In genomic region chr3:128278130-128278529, GRCh38 we compare ENCODE assay signal across 25 cellular contexts.
DNase-seq lines count a peak whose midpoint lies in the region; ATAC-seq and TF ChIP-seq lines count a peak whose summit lies in the region.
"Had no signal": no experiment of that assay in that cellular context is flagged by ENCODE, and none has a peak within 500 bp of the region (broad histone marks: within the 10 kb centered on the region; RNA-seq: fewer than 3 reads in every experiment).

No MANE protein-coding gene starts in this region.

- peak overlapping the region; percentile 8 for H2AFZ ChIP-seq in mesenchymal stem cell (ENCODE audit: low read depth, low read length)
- H2AFZ ChIP-seq: PC-9 had no signal

- peak overlapping the region in 1 of 2 experiments; percentile 21 for H3K4ac ChIP-seq in mesenchymal stem cell (ENCODE audit: low read depth in 1 of 2, low read length in 2 of 2)

- H3K79me1 ChIP-seq in mesenchymal stem cell (replicated peaks; ENCODE audit: low read length, poor library complexity, severe bottlenecking), result no peaks in the 10 kb centered on the region

- no peak overlapping the region for H3K27ac ChIP-seq in mesenchymal stem cell (ENCODE audit: low read length, poor library complexity, severe bottlenecking)
- H3K27ac ChIP-seq: BLaER1, PC-9, suprapubic skin had no signal

- H4K91ac ChIP-seq in mesenchymal stem cell (ENCODE audit: low read length), result no peak overlapping the region

- H4K8ac ChIP-seq in mesenchymal stem cell (ENCODE audit: low read length), result no peak overlapping the region

- H3K4me1 ChIP-seq in adipocyte (ENCODE audit: control insufficient read depth, insufficient read depth, low read length), result peaks cover 48% of the 10 kb centered on the region
- H3K4me1 ChIP-seq in mesenchymal stem cell (ENCODE audit: control insufficient read depth, insufficient read depth, low read depth, low read length), result peaks cover 50% of the 10 kb centered on the region
- H3K4me1 ChIP-seq: BLaER1 had no signal

- H3K27ac Mint-ChIP-seq in activated CD4-positive, alpha-beta T cell treated with anti-CD3 and anti-CD28 coated beads, Interleukin-2, amount 10 ng/mL, durations not matched to agents 7 days and 5 days, result peak overlapping the region; percentile 20
- no peak overlapping the region for H3K27ac Mint-ChIP-seq in activated CD4-positive, alpha-beta T cell treated with anti-CD3 and anti-CD28 coated beads for 36 hours
- H3K27ac Mint-ChIP-seq: activated CD8-positive, alpha-beta T cell treated with anti-CD3 and anti-CD28 coated beads, Interleukin-2, amount 10 ng/mL, durations not matched to agents 7 days and 5 days; activated naive CD4-positive, alpha-beta T cell treated with anti-CD3 and anti-CD28 coated beads for 36 hours; dendritic cell treated with granulocyte-macrophage colony-stimulating factor and Interleukin-4, amounts not matched to agents 40 ng/mL and 50 ng/mL, for 4 days; stimulated activated effector memory CD8-positive, alpha-beta T cell treated with anti-CD3 and anti-CD28 coated beads, Interleukin-12 subunit alpha, Interleukin-12 subunit beta, amount 100 ng/mL, for 72 hours had no signal

- DNase-seq in activated CD4-positive, alpha-beta T cell treated with anti-CD3 and anti-CD28 coated beads, Interleukin-2, amount 10 ng/mL, durations not matched to agents 7 days and 5 days, result no peak
- no peak for DNase-seq in activated CD4-positive, alpha-beta T cell treated with anti-CD3 and anti-CD28 coated beads for 36 hours
- no peak for DNase-seq in adipocyte (ENCODE audit: low read depth)
- DNase-seq in mesenchymal stem cell, result no peak
- peak; percentile 33 for DNase-seq in ureter (ENCODE audit: low spot score)
- DNase-seq in omental fat pad (ENCODE audit: low spot score), result no peak
- no peak for DNase-seq in NCI-H1105 treated with DMSO at 0.1 percent for 48 hours (lab: John Stamatoyannopoulos, UW)
- no peak for DNase-seq in LoVo (ENCODE audit: low spot score)
- DNase-seq: ACHN; activated CD8-positive, alpha-beta T cell treated with anti-CD3 and anti-CD28 coated beads, Interleukin-2, amount 10 ng/mL, durations not matched to agents 7 days and 5 days; activated naive CD4-positive, alpha-beta T cell treated with anti-CD3 and anti-CD28 coated beads for 36 hours; activated T-cell treated with anti-CD3 and anti-CD28 coated beads, Interleukin-2, amount 50 U/mL, for 4 hours; Caco-2; NCI-H1417 treated with DMSO at 0.1 percent for 48 hours; NCI-H2081 treated with DMSO at 0.1 percent for 48 hours; PC-9; stimulated activated CD4-positive, alpha-beta T cell treated with anti-CD3 and anti-CD28 coated beads, Interleukin-2, amount 100 ng/mL, for 24 hours; T-helper 1 cell had no signal

- H3K14ac ChIP-seq in mesenchymal stem cell (ENCODE audit: low read length in 2 of 2), result no peak overlapping the region

- TF ChIP-seq CTCF in omental fat pad (IDR thresholded peaks at IDR 0.05), result no peak

- H3K18ac ChIP-seq in mesenchymal stem cell (ENCODE audit: low read depth in 1 of 2, low read length in 2 of 2), result peak overlapping the region; percentile 11 to 33

- no peaks in the 10 kb centered on the region for H3K36me3 Mint-ChIP-seq in activated CD4-positive, alpha-beta T cell treated with anti-CD3 and anti-CD28 coated beads, Interleukin-2, amount 10 ng/mL, durations not matched to agents 7 days and 5 days (ENCODE audit: low read depth)
- H3K36me3 Mint-ChIP-seq in activated CD4-positive, alpha-beta T cell treated with anti-CD3 and anti-CD28 coated beads for 36 hours (ENCODE audit: low read depth), result no peaks in the 10 kb centered on the region
- H3K36me3 Mint-ChIP-seq: stimulated activated effector memory CD8-positive, alpha-beta T cell treated with anti-CD3 and anti-CD28 coated beads, Interleukin-12 subunit alpha, Interleukin-12 subunit beta, amount 100 ng/mL, for 72 hours had no signal

- intact Hi-C loops in activated CD4-positive, alpha-beta T cell treated with anti-CD3 and anti-CD28 coated beads for 36 hours (cut with DNase I, micrococcal nuclease), result no loop called here

- no peak overlapping the region for H2BK12ac ChIP-seq in mesenchymal stem cell (ENCODE audit: low read length in 2 of 2)

- no peaks in the 10 kb centered on the region for H3K4me1 Mint-ChIP-seq in activated CD4-positive, alpha-beta T cell treated with anti-CD3 and anti-CD28 coated beads, Interleukin-2, amount 10 ng/mL, durations not matched to agents 7 days and 5 days
- peaks cover 4% of the 10 kb centered on the region for H3K4me1 Mint-ChIP-seq in activated CD4-positive, alpha-beta T cell treated with anti-CD3 and anti-CD28 coated beads for 36 hours
- H3K4me1 Mint-ChIP-seq: stimulated activated effector memory CD8-positive, alpha-beta T cell treated with anti-CD3 and anti-CD28 coated beads, Interleukin-12 subunit alpha, Interleukin-12 subunit beta, amount 100 ng/mL, for 72 hours had no signal

- no peak overlapping the region for H2BK5ac ChIP-seq in mesenchymal stem cell (ENCODE audit: low read depth, low read length, poor library complexity, severe bottlenecking)

- peak overlapping the region; percentile 60 for H2BK15ac ChIP-seq in mesenchymal stem cell (ENCODE audit: low read depth, poor library complexity, severe bottlenecking)

- H2BK120ac ChIP-seq in mesenchymal stem cell (ENCODE audit: low read depth, low read length), result no peak overlapping the region

- H3K4me3 Mint-ChIP-seq in activated CD4-positive, alpha-beta T cell treated with anti-CD3 and anti-CD28 coated beads, Interleukin-2, amount 10 ng/mL, durations not matched to agents 7 days and 5 days, result no peak overlapping the region
- no peak overlapping the region for H3K4me3 Mint-ChIP-seq in activated CD4-positive, alpha-beta T cell treated with anti-CD3 and anti-CD28 coated beads for 36 hours
- H3K4me3 Mint-ChIP-seq: activated CD8-positive, alpha-beta T cell treated with anti-CD3 and anti-CD28 coated beads, Interleukin-2, amount 10 ng/mL, durations not matched to agents 7 days and 5 days; activated naive CD4-positive, alpha-beta T cell treated with anti-CD3 and anti-CD28 coated beads for 36 hours; activated T-cell treated with anti-CD3 and anti-CD28 coated beads, Interleukin-2, amount 50 U/mL, for 4 hours; dendritic cell treated with granulocyte-macrophage colony-stimulating factor and Interleukin-4, amounts not matched to agents 40 ng/mL and 50 ng/mL, for 4 days; stimulated activated effector memory CD8-positive, alpha-beta T cell treated with anti-CD3 and anti-CD28 coated beads, Interleukin-12 subunit alpha, Interleukin-12 subunit beta, amount 100 ng/mL, for 72 hours had no signal

- CTCF ChIA-PET in activated CD4-positive, alpha-beta T cell treated with anti-CD3 and anti-CD28 coated beads, Interleukin-2, amount 10 ng/mL, durations not matched to agents 7 days and 5 days (lab: Charles Lee), result no interaction called here
- CTCF ChIA-PET in activated CD4-positive, alpha-beta T cell treated with anti-CD3 and anti-CD28 coated beads for 36 hours (lab: Charles Lee), result interaction anchor here (0.6 to 0.7 kb wide), 2 partner anchors 215 to 1534 kb away, joined by 3 read pairs; no protein-coding TSS in a partner anchor

- H3K9ac ChIP-seq in adipocyte (ENCODE audit: low read length), result peak overlapping the region; percentile 66
- H3K9ac ChIP-seq in mesenchymal stem cell (ENCODE audit: low read length), result peak overlapping the region; percentile 57
- H3K9ac ChIP-seq: BLaER1 had no signal

- H3K27me3 Mint-ChIP-seq in activated CD4-positive, alpha-beta T cell treated with anti-CD3 and anti-CD28 coated beads, Interleukin-2, amount 10 ng/mL, durations not matched to agents 7 days and 5 days, result no peaks in the 10 kb centered on the region
- no peaks in the 10 kb centered on the region for H3K27me3 Mint-ChIP-seq in activated CD4-positive, alpha-beta T cell treated with anti-CD3 and anti-CD28 coated beads for 36 hours
- H3K27me3 Mint-ChIP-seq: dendritic cell treated with granulocyte-macrophage colony-stimulating factor and Interleukin-4, amounts not matched to agents 40 ng/mL and 50 ng/mL, for 4 days had no signal

- WGBS in mesenchymal stem cell, result 89% methylated on average over 3 of the region's 3 CpGs

- no peak overlapping the region for H3K4me3 ChIP-seq in adipocyte (ENCODE audit: low read length)
- H3K4me3 ChIP-seq in mesenchymal stem cell (ENCODE audit: insufficient read depth in 1 of 2, low read depth in 1 of 2, low read length in 2 of 2), result no peak overlapping the region
- H3K4me3 ChIP-seq: BLaER1, lung, PC-9, skin epidermis, suprapubic skin had no signal

- no peaks in the 10 kb centered on the region for H3K27me3 ChIP-seq in adipocyte (replicated peaks; ENCODE audit: control insufficient read depth, insufficient read depth, low read length)
- H3K27me3 ChIP-seq in mesenchymal stem cell (ENCODE audit: control insufficient read depth in 1 of 2, insufficient read depth in 1 of 2, low read length in 2 of 2), result no peaks in the 10 kb centered on the region
- H3K27me3 ChIP-seq: BLaER1, suprapubic skin had no signal

- POLR2A ChIA-PET in activated CD4-positive, alpha-beta T cell treated with anti-CD3 and anti-CD28 coated beads, Interleukin-2, amount 10 ng/mL, durations not matched to agents 7 days and 5 days (lab: Charles Lee), result no interaction called here
- POLR2A ChIA-PET in activated CD4-positive, alpha-beta T cell treated with anti-CD3 and anti-CD28 coated beads for 36 hours (lab: Charles Lee), result no interaction called here

- no peak overlapping the region for H2AK5ac ChIP-seq in mesenchymal stem cell (ENCODE audit: low read length, severe bottlenecking)

- H3K9me3 Mint-ChIP-seq in activated CD4-positive, alpha-beta T cell treated with anti-CD3 and anti-CD28 coated beads, Interleukin-2, amount 10 ng/mL, durations not matched to agents 7 days and 5 days, result no peaks in the 10 kb centered on the region
- H3K9me3 Mint-ChIP-seq in activated CD4-positive, alpha-beta T cell treated with anti-CD3 and anti-CD28 coated beads for 36 hours (ENCODE audit: low read depth), result no peaks in the 10 kb centered on the region
- H3K9me3 Mint-ChIP-seq: activated naive CD4-positive, alpha-beta T cell treated with anti-CD3 and anti-CD28 coated beads for 36 hours; activated T-cell treated with anti-CD3 and anti-CD28 coated beads, Interleukin-2, amount 50 U/mL, for 4 hours; dendritic cell treated with granulocyte-macrophage colony-stimulating factor and Interleukin-4, amounts not matched to agents 40 ng/mL and 50 ng/mL, for 4 days; stimulated activated effector memory CD8-positive, alpha-beta T cell treated with anti-CD3 and anti-CD28 coated beads, Interleukin-12 subunit alpha, Interleukin-12 subunit beta, amount 100 ng/mL, for 72 hours had no signal

- H3K9me3 ChIP-seq in adipocyte (ENCODE audit: control insufficient read depth, low read length), result no peaks in the 10 kb centered on the region
- H3K9me3 ChIP-seq in mesenchymal stem cell (ENCODE audit: control insufficient read depth, low read length), result no peaks in the 10 kb centered on the region
- H3K9me3 ChIP-seq: BLaER1, Caco-2, suprapubic skin had no signal

- ATAC-seq in activated CD4-positive, alpha-beta T cell treated with anti-CD3 and anti-CD28 coated beads for 36 hours, result no peak
- ATAC-seq in omental fat pad (ENCODE audit: low FRiP score), result no peak
- ATAC-seq: activated CD4-positive, CD25-positive, alpha-beta regulatory T cell treated with anti-CD3 and anti-CD28 coated beads, Interleukin-2, amount 50 U/mL, for 24 hours; activated CD8-positive, alpha-beta T cell treated with anti-CD3 and anti-CD28 coated beads, Interleukin-2, amount 10 ng/mL, durations not matched to agents 7 days and 5 days; activated T-cell treated with anti-CD3 and anti-CD28 coated beads, Interleukin-2, amount 50 U/mL, for 4 hours; stimulated activated effector memory CD8-positive, alpha-beta T cell treated with anti-CD3 and anti-CD28 coated beads, Interleukin-12 subunit alpha, Interleukin-12 subunit beta, amount 100 ng/mL, for 72 hours had no signal

- H3K23ac ChIP-seq in mesenchymal stem cell (ENCODE audit: low read length in 2 of 2), result no peak overlapping the region

- H3K4me2 ChIP-seq in mesenchymal stem cell (ENCODE audit: low read length, poor library complexity, severe bottlenecking), result no peak overlapping the region
- H3K4me2 ChIP-seq: BLaER1, PC-9 had no signal

- H3K36me3 ChIP-seq in adipocyte (ENCODE audit: control insufficient read depth, insufficient read depth, low read length, severe bottlenecking) (no peaks in the 10 kb centered on the region), mesenchymal stem cell (ENCODE audit: control insufficient read depth in 1 of 2, insufficient read depth in 2 of 2, low read depth in 1 of 2, low read length in 2 of 2) (no peaks in the 10 kb centered on the region)
